Comparison of ENCODE assay signal across 14 cellular contexts in genomic region chr1:8902765-8903164, GRCh38. TPM values are rescaled to one million over a fixed set of nuclear protein-coding genes. Genes with fewer than 3 reads are reported as not detected.
A peak's percentile ranks its signal among the peaks of the same experiment; 100 is the strongest.
DNase-seq lines count a peak whose midpoint lies in the region; ATAC-seq and TF ChIP-seq lines count a peak whose summit lies in the region.
"Had no signal": no experiment of that assay in that cellular context is flagged by ENCODE, and none has a peak within 500 bp of the region (broad histone marks: within the 10 kb centered on the region; RNA-seq: fewer than 3 reads in every experiment).

No MANE protein-coding gene starts in this region.

- ATAC-seq in WTC11 (no peak), HG03025 (IDR thresholded peaks at IDR 0.05; ENCODE audit: low FRiP score, unreplicated experiment) (no peak)

- no peak overlapping the region for H3K4me3 Mint-ChIP-seq in WTC11

- peaks cover 4% of the 10 kb centered on the region; the same call in 1 of the 2 replicates for H3K27me3 Mint-ChIP-seq in WTC11 (ENCODE audit: low read depth)

- DNase-seq in AG08395 (ENCODE audit: low spot score) (peak; percentile 35), HFF-Myc (ENCODE audit: extremely low read depth, low read depth) (no peak), amniotic epithelial cell (ENCODE audit: low read depth) (peak; percentile 52), iris pigment epithelial cell (ENCODE audit: low read depth) (peak; percentile 82), hippocampal formation (lab: John Stamatoyannopoulos, UW) (no peak), iPS-NIHi11 (ENCODE audit: low spot score) (no peak), WTC11 (ENCODE audit: low spot score) (no peak)
- DNase-seq: amniotic stem cell, DND-41, heart right ventricle, NCI-H1436, small intestine, WERI-Rb-1 had no signal

- POLR2A ChIA-PET in WTC11 (lab: Charles Lee): no interaction called here

- no peak overlapping the region for H3K27ac Mint-ChIP-seq in WTC11

- no peak overlapping the region for H3K4me3 ChIP-seq in HFF-Myc (replicated peaks; ENCODE audit: low read depth, low read length)
- H3K4me3 ChIP-seq: heart right ventricle had no signal

- TF ChIP-seq CTCF in HFF-Myc (IDR thresholded peaks at IDR 0.05; ENCODE audit: low read depth, low read length, missing control alignments) (peak; percentile 26), WTC11 (IDR thresholded peaks at IDR 0.05) (no peak)

- CTCF ChIA-PET in WTC11 (lab: Charles Lee): no interaction called here

- H3K36me3 Mint-ChIP-seq in WTC11: peaks cover 3% of the 10 kb centered on the region; the same call in 1 of the 2 replicates

- H3K4me1 Mint-ChIP-seq in WTC11: peaks cover 11% of the 10 kb centered on the region

- peaks cover 11% of the 10 kb centered on the region for H3K9me3 Mint-ChIP-seq in WTC11

TF ChIP-seq in WTC11, 78 proteins besides CTCF, POLR2A, EP300 and RAD21:
- TF ChIP-seq E2F1 (CRISPR knock-in tag; IDR thresholded peaks at IDR 0.05) (no peak), ETV6 (CRISPR knock-in tag; IDR thresholded peaks at IDR 0.05) (no peak), RORB (CRISPR knock-in tag; IDR thresholded peaks at IDR 0.05) (no peak), ZNF512 (CRISPR knock-in tag; IDR thresholded peaks at IDR 0.05; ENCODE audit: borderline replicate concordance) (no peak), USF1 (CRISPR knock-in tag; IDR thresholded peaks at IDR 0.05) (no peak), ZSCAN18 (CRISPR knock-in tag; IDR thresholded peaks at IDR 0.05) (no peak), IRF1 (CRISPR knock-in tag; IDR thresholded peaks at IDR 0.05) (no peak), SP1 (CRISPR knock-in tag; conservative IDR thresholded peaks at IDR 0.05) (no peak), GTF2I (CRISPR knock-in tag; conservative IDR thresholded peaks at IDR 0.05) (no peak), IRF2 (CRISPR knock-in tag; IDR thresholded peaks at IDR 0.05; ENCODE audit: borderline replicate concordance, low read depth) (no peak)

RNA-seq across cellular contexts. Expression of gene ENO1, which starts 24.3 kb away (rescaled TPM):
- total RNA-seq in WTC11 (2021): 1,978 to 2,328 TPM (median 2,316 TPM) in 3 replicates

RNA-seq across cellular contexts. Expression of gene CA6, which starts 42.9 kb away (rescaled TPM):
- total RNA-seq in WTC11 (2021): 0.11 TPM in 1 of 3 replicates, not detected in the others

Comparison
In these comparisons a context has a peak if more than half of its experiments do, and no peak if none do; other contexts are left out.
1. DNase-seq: peak in AG08395 (single experiment), amniotic epithelial cell (single experiment) and iris pigment epithelial cell (single experiment); none in HFF-Myc (single experiment), hippocampal formation (0 of 2), iPS-NIHi11 (single experiment) and WTC11 (single experiment).